16 cellular contexts compared by ENCODE assay signal in the genomic region with DNA sequence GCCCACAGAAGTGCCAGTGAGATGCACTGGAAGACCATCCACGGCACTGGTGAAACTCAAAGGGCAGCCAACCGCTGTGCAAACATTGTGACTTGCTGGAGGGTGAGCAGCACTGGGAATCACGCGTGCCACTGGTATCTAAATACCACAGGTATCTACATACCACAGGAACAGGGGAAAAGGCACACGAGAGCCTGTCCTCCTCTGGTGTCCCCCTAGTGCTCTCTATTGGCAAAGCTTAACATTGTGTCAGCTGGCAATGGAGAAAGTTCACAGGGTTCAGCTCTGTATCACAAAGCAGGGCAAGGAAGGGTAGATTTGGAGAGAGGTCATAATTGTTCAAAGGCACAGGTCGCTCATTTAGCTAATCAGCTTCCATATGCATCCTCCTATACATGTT.
"Had no signal": no experiment of that assay in that cellular context is flagged by ENCODE, and none has a peak within 500 bp of the region (broad histone marks: within the 10 kb centered on the region; RNA-seq: fewer than 3 reads in every experiment).

No MANE protein-coding gene starts in this region.

- H3K36me3 ChIP-seq: esophagus muscularis mucosa, prostate gland had no signal

- FAIRE-seq: endometrium, TTC549 had no signal

- DNase-seq: activated CD4-positive, alpha-beta T cell treated with anti-CD3 and anti-CD28 coated beads, Interleukin-2, amount 50 U/mL, for 4 hours; activated CD8-positive, alpha-beta memory T cell treated with anti-CD3 and anti-CD28 coated beads, Interleukin-2, amount 10 ng/mL, durations not matched to agents 7 days and 5 days; activated gamma-delta T cell; activated T-cell treated with anti-CD3 and anti-CD28 coated beads, Interleukin-2, amount 50 U/mL, for 4 hours; anterior cingulate cortex; cerebellar nuclear complex; occipital lobe; stimulated activated naive CD4-positive, alpha-beta T cell; T-helper 2 cell had no signal

- H3K4me3 ChIP-seq: esophagus muscularis mucosa, prostate gland had no signal

- ATAC-seq: activated CD4-positive, CD25-positive, alpha-beta regulatory T cell treated with anti-CD3 and anti-CD28 coated beads, Interleukin-2, amount 50 U/mL, for 24 hours; activated CD8-positive, alpha-beta memory T cell treated with anti-CD3 and anti-CD28 coated beads, Interleukin-2, amount 10 ng/mL, durations not matched to agents 7 days and 5 days; activated T-cell treated with anti-CD3 and anti-CD28 coated beads, Interleukin-2, amount 50 U/mL, for 4 hours; natural killer cell treated with Interleukin-12 subunit alpha and Interleukin-12 subunit beta and Interleukin-15 and Interleukin-18, amount 100 ng/mL, for 72 hours; sciatic nerve had no signal

- H3K9me3 ChIP-seq: esophagus muscularis mucosa, prostate gland had no signal

- H3K27ac ChIP-seq: esophagus muscularis mucosa, prostate gland had no signal

- H3K4me1 ChIP-seq: esophagus muscularis mucosa, prostate gland had no signal
